8 cellular contexts compared by ENCODE assay signal in the genomic region with DNA sequence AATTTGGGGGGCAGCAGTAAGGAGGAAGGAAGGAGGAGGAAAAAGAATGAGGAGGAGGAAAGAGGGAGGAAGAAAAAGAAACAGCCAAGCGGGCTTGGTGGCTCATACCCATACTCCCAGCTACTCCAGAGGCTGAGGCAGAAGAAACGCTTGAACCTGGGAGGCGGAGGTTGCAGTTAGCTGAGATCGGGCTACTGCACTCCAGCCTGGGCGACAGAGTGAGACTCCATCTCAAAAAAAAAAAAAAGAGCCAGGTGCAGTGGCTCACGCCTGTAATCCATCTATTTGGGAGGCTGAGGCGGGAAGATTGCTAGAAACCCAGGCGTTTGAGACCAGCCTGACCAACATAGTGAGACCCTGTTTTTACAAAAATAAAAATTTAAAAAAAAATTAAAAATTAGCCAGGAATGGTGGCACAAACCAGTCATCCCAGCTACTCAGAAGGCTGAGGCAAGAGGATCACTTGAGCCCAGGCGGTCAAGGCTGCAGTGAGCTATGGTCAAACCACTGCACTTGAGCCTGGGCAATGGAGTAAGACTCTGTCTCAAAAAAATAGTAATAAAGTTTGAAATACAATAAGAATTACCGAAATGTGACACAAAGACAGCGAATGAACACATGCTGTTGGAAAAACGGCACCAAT. TPM values are rescaled to one million over a fixed set of nuclear protein-coding genes. Genes with fewer than 3 reads are reported as not detected.
DNase-seq lines count a peak whose midpoint lies in the region; ATAC-seq and TF ChIP-seq lines count a peak whose summit lies in the region.

No MANE protein-coding gene starts in this region.

- DNase-seq in AG04449 (ENCODE audit: low read depth, low spot score) (no peak), HAP-1 (ENCODE audit: low spot score in 2 of 2) (no peak), right lobe of liver (no peak), vagina (ENCODE audit: extremely low spot score in 2 of 2) (no peak), DMS 273 treated with DMSO at 0.1 percent for 48 hours (lab: John Stamatoyannopoulos, UW) (no peak)

- CTCF ChIA-PET in AG04449 (lab: Yijun Ruan, JAX) = no interaction called here

- POLR2A ChIA-PET in AG04449 (lab: Yijun Ruan, JAX) = interaction anchor here (0.9 kb wide), 1 partner anchor 14 kb away, joined by 3 read pairs; a partner anchor contains a TSS

- in situ Hi-C loops in HAP-1 (cut with MboI; ENCODE audit: low sequenced_read_pairs) = no loop called here

- no peaks in the 10 kb centered on the region for H3K36me3 ChIP-seq in HAP-1 (replicated peaks)
- H3K36me3 ChIP-seq in right lobe of liver = no peaks in the 10 kb centered on the region
- H3K36me3 ChIP-seq in vagina = no peaks in the 10 kb centered on the region

- H3K36me3 Mint-ChIP-seq in activated T-helper 17 cell treated with anti-CD3 and anti-CD28 coated beads, Interleukin-2, amount 50 U/mL, for 72 hours (ENCODE audit: low read depth) = no peaks in the 10 kb centered on the region

- H3K27ac ChIP-seq in right lobe of liver = peak overlapping the region in 2 of 3 donors; percentile 22 to 37
- peak overlapping the region; percentile 95 for H3K27ac ChIP-seq in vagina

- no peaks in the 10 kb centered on the region for H3K9me3 Mint-ChIP-seq in activated T-helper 17 cell treated with anti-CD3 and anti-CD28 coated beads, Interleukin-2, amount 50 U/mL, for 72 hours

- intact Hi-C loops in right lobe of liver (cut with DNase I) (no loop called here), vagina (cut with DNase I) (no loop called here)

- peak overlapping the region; percentile 92 for H3K27ac Mint-ChIP-seq in activated T-helper 17 cell treated with anti-CD3 and anti-CD28 coated beads, Interleukin-2, amount 50 U/mL, for 72 hours

- H3K4me3 ChIP-seq in AG04449 (ENCODE audit: low read depth, low read length) = peak overlapping the region; percentile 60
- peak overlapping the region; percentile 18 for H3K4me3 ChIP-seq in HAP-1
- H3K4me3 ChIP-seq in right lobe of liver = no peak overlapping the region
- peak overlapping the region; percentile 43 to 45 for H3K4me3 ChIP-seq in vagina

- no peak for ATAC-seq in activated T-helper 17 cell treated with anti-CD3 and anti-CD28 coated beads, Interleukin-2, amount 50 U/mL, for 72 hours (replicated peaks)
- peak in 2 of 4 donors; percentile 2 to 3 for ATAC-seq in right lobe of liver
- no peak for ATAC-seq in GM19452 (IDR thresholded peaks at IDR 0.05; ENCODE audit: unreplicated experiment)
- ATAC-seq in HG03571 (IDR thresholded peaks at IDR 0.05; ENCODE audit: unreplicated experiment) = no peak

- peak overlapping the region; percentile 79 for H3K4me3 Mint-ChIP-seq in activated T-helper 17 cell treated with anti-CD3 and anti-CD28 coated beads, Interleukin-2, amount 50 U/mL, for 72 hours

- TF ChIP-seq POLR2A in right lobe of liver (IDR thresholded peaks at IDR 0.05) (no peak), vagina (IDR thresholded peaks at IDR 0.05) (no peak)

- no peaks in the 10 kb centered on the region for H3K27me3 Mint-ChIP-seq in activated T-helper 17 cell treated with anti-CD3 and anti-CD28 coated beads, Interleukin-2, amount 50 U/mL, for 72 hours

- 74% methylated on average over 12 of the region's 12 CpGs for WGBS in right lobe of liver (ENCODE audit: insufficient coverage, low coverage, low lambda C conversion rate, missing lambda C conversion rate)

- H3K4me1 ChIP-seq in HAP-1 (peaks cover 9% of the 10 kb centered on the region), right lobe of liver (peaks cover 0 to 6% (median 0%) of the 10 kb centered on the region in 4 donors), vagina (no peaks in the 10 kb centered on the region)

- H3K27me3 ChIP-seq in HAP-1 (ENCODE audit: low read depth) (no peaks in the 10 kb centered on the region), right lobe of liver (no peaks in the 10 kb centered on the region), vagina (no peaks in the 10 kb centered on the region)

- H3K9me3 ChIP-seq in HAP-1 = no peaks in the 10 kb centered on the region
- H3K9me3 ChIP-seq in right lobe of liver = no peaks in the 10 kb centered on the region
- H3K9me3 ChIP-seq in vagina = no peaks in the 10 kb centered on the region

- no peak for TF ChIP-seq CTCF in AG04449 (IDR thresholded peaks at IDR 0.05; ENCODE audit: insufficient read depth, low read length, missing control alignments)
- TF ChIP-seq CTCF in right lobe of liver (IDR thresholded peaks at IDR 0.05) = no peak
- TF ChIP-seq CTCF in vagina (IDR thresholded peaks at IDR 0.05) = no peak

- peaks cover 11% of the 10 kb centered on the region for H3K4me1 Mint-ChIP-seq in activated T-helper 17 cell treated with anti-CD3 and anti-CD28 coated beads, Interleukin-2, amount 50 U/mL, for 72 hours

RNA-seq across cellular contexts. Expression of a gene that starts 14.1 kb away (rescaled TPM):
- total RNA-seq in activated T-helper 17 cell treated with anti-CD3 and anti-CD28 coated beads, Interleukin-2, amount 50 U/mL, for 72 hours = 10 to 100 TPM; 19.6 to 25.7 TPM
- total RNA-seq in right lobe of liver = 10 to 100 TPM; 17.2 to 38.0 (median 24.4) TPM
- 56.5 TPM for total RNA-seq in vagina

RNA-seq across cellular contexts. Expression of a gene that starts 24.9 kb away (rescaled TPM):
- 10 to 100 TPM; 33.8 to 34.7 TPM for total RNA-seq in activated T-helper 17 cell treated with anti-CD3 and anti-CD28 coated beads, Interleukin-2, amount 50 U/mL, for 72 hours
- 100 to 1,000 TPM; 161 to 356 (median 220) TPM for total RNA-seq in right lobe of liver
- total RNA-seq in vagina = 24.6 TPM

Comparison
In these comparisons a context has a peak if more than half of its experiments do, and no peak if none do; other contexts are left out.
1. H3K4me3 ChIP-seq: peak in AG04449 (single experiment), HAP-1 (single experiment) and vagina (2 of 2); none in right lobe of liver (0 of 3).